17 cellular contexts compared by ENCODE assay signal in the genomic region with DNA sequence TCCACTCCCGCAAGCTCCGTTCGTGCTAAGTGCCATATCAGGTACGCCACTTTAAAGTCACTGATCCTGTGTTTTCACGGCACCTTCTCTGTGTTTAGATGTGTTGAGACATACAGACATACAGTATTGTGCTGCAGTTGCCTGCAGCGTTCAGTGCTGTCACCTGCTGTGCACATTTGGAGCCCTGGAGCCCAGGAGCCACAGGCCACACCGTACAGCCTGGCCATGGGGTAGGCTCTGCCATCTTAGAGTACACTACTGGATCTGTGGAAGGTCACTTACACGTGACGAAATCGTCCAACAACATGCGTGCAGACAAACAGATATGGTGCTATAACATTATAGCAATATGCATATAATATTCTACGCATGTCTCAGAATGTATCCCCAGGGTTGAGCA.
DNase-seq lines count a peak whose midpoint lies in the region; ATAC-seq, FAIRE-seq and TF ChIP-seq lines count a peak whose summit lies in the region.
"Had no signal": no experiment of that assay in that cellular context is flagged by ENCODE, and none has a peak within 500 bp of the region (broad histone marks: within the 10 kb centered on the region; RNA-seq: fewer than 3 reads in every experiment).

No MANE protein-coding gene starts in this region.

- H2AFZ ChIP-seq in Karpas-422 (ENCODE audit: low read length) = no peak overlapping the region

- no peak overlapping the region for H3K9ac ChIP-seq in Karpas-422 (ENCODE audit: low read length)
- H3K9ac ChIP-seq: BLaER1 had no signal

- ATAC-seq in activated CD8-positive, alpha-beta memory T cell treated with anti-CD3 and anti-CD28 coated beads, Interleukin-2, amount 10 ng/mL, durations not matched to agents 7 days and 5 days = no peak
- ATAC-seq in left lobe of liver = no peak

- FAIRE-seq in H54 (lab: Jason Lieb, UNC) = no peak
- FAIRE-seq: GM19239 had no signal

- H3K27me3 ChIP-seq in Karpas-422 (ENCODE audit: low read length) = no peaks in the 10 kb centered on the region
- H3K27me3 ChIP-seq: BLaER1 had no signal

- H3K27me3 Mint-ChIP-seq in activated CD8-positive, alpha-beta memory T cell treated with anti-CD3 and anti-CD28 coated beads, Interleukin-2, amount 10 ng/mL, durations not matched to agents 7 days and 5 days = peaks cover 8% of the 10 kb centered on the region

- H3K4me3 Mint-ChIP-seq in activated CD8-positive, alpha-beta memory T cell treated with anti-CD3 and anti-CD28 coated beads, Interleukin-2, amount 10 ng/mL, durations not matched to agents 7 days and 5 days = no peak overlapping the region
- H3K4me3 Mint-ChIP-seq: HFFc6 had no signal

- H3K9me3 Mint-ChIP-seq in activated CD8-positive, alpha-beta memory T cell treated with anti-CD3 and anti-CD28 coated beads, Interleukin-2, amount 10 ng/mL, durations not matched to agents 7 days and 5 days (ENCODE audit: low read depth) = peaks cover 18% of the 10 kb centered on the region

- no peak overlapping the region for H3K4me3 ChIP-seq in Karpas-422 (ENCODE audit: low read length)
- H3K4me3 ChIP-seq: BLaER1 had no signal

- no peaks in the 10 kb centered on the region for H3K4me1 Mint-ChIP-seq in activated CD8-positive, alpha-beta memory T cell treated with anti-CD3 and anti-CD28 coated beads, Interleukin-2, amount 10 ng/mL, durations not matched to agents 7 days and 5 days

- H3K27ac ChIP-seq in Karpas-422 (ENCODE audit: low read length) = no peak overlapping the region
- H3K27ac ChIP-seq: BLaER1, HL-60 had no signal

- no peaks in the 10 kb centered on the region for H3K36me3 ChIP-seq in Karpas-422 (ENCODE audit: insufficient read depth, low read length)
- H3K36me3 ChIP-seq: BLaER1 had no signal

- no peaks in the 10 kb centered on the region for H4K20me1 ChIP-seq in Karpas-422 (ENCODE audit: insufficient read depth, low read depth, low read length)
- H4K20me1 ChIP-seq: BLaER1 had no signal

- H3K4me1 ChIP-seq in Karpas-422 (ENCODE audit: low read length) = no peaks in the 10 kb centered on the region
- H3K4me1 ChIP-seq: BLaER1 had no signal

- H3K9me2 ChIP-seq in Karpas-422 (replicated peaks; ENCODE audit: insufficient read depth, low read length) = no peaks in the 10 kb centered on the region

- intact Hi-C loops in posterior vena cava (cut with DNase I) = no loop called here

- peak; percentile 30 for DNase-seq in activated CD8-positive, alpha-beta memory T cell treated with anti-CD3 and anti-CD28 coated beads, Interleukin-2, amount 10 ng/mL, durations not matched to agents 7 days and 5 days
- DNase-seq in activated CD8-positive, alpha-beta memory T cell treated with anti-CD3 and anti-CD28 coated beads, Interleukin-2, amount 50 U/mL, for 48 hours = no peak
- DNase-seq in left lobe of liver (ENCODE audit: low spot score) (peak; percentile 14), posterior vena cava (ENCODE audit: low spot score) (peak; percentile 20), H54 (ENCODE audit: insufficient read length, low spot score) (no peak), Karpas-422 (no peak), NCI-H187 (lab: John Stamatoyannopoulos, UW) (no peak)
- DNase-seq: 8988T, AML-193, DMS53, GF-D8, GOT3, HCEC 1CT, HFFc6 had no signal

- no peak overlapping the region for H3K27ac Mint-ChIP-seq in activated CD8-positive, alpha-beta memory T cell treated with anti-CD3 and anti-CD28 coated beads, Interleukin-2, amount 10 ng/mL, durations not matched to agents 7 days and 5 days
- H3K27ac Mint-ChIP-seq: HFFc6 had no signal

- no peaks in the 10 kb centered on the region for H3K9me3 ChIP-seq in Karpas-422 (ENCODE audit: low read length)

- H3K4me2 ChIP-seq in Karpas-422 (ENCODE audit: low read depth, low read length, poor library complexity, severe bottlenecking) = no peak overlapping the region
- H3K4me2 ChIP-seq: BLaER1 had no signal

- H3K36me3 Mint-ChIP-seq in activated CD8-positive, alpha-beta memory T cell treated with anti-CD3 and anti-CD28 coated beads, Interleukin-2, amount 10 ng/mL, durations not matched to agents 7 days and 5 days = no peaks in the 10 kb centered on the region

- H3K79me2 ChIP-seq in Karpas-422 (ENCODE audit: low read length) = no peaks in the 10 kb centered on the region

- TF ChIP-seq POLR2A in H54 (IDR thresholded peaks at IDR 0.05; ENCODE audit: low read depth, low read length) = no peak

- CTCF ChIA-PET in activated CD8-positive, alpha-beta memory T cell treated with anti-CD3 and anti-CD28 coated beads, Interleukin-2, amount 10 ng/mL, durations not matched to agents 7 days and 5 days (lab: Charles Lee) = no interaction called here

Comparison
In these comparisons a context has a peak if more than half of its experiments do, and no peak if none do; other contexts are left out.
1. DNase-seq: peak in activated CD8-positive, alpha-beta memory T cell treated with anti-CD3 and anti-CD28 coated beads, Interleukin-2, amount 10 ng/mL, durations not matched to agents 7 days and 5 days (single experiment), left lobe of liver (single experiment) and posterior vena cava (single experiment); none in activated CD8-positive, alpha-beta memory T cell treated with anti-CD3 and anti-CD28 coated beads, Interleukin-2, amount 50 U/mL, for 48 hours (single experiment), H54 (single experiment), Karpas-422 (single experiment) and NCI-H187 (0 of 2).